Comparison of ENCODE assay signal across 31 cellular contexts in genomic region chr9:131346559-131346958, GRCh38. TPM values are rescaled to one million over a fixed set of nuclear protein-coding genes. Genes with fewer than 3 reads are reported as not detected.
"Had no signal": no experiment of that assay in that cellular context is flagged by ENCODE, and none has a peak within 500 bp of the region (broad histone marks: within the 10 kb centered on the region; RNA-seq: fewer than 3 reads in every experiment).

No MANE protein-coding gene starts in this region.

- H3K9me3 ChIP-seq: ascending aorta, breast epithelium, esophagus muscularis mucosa, gastroesophageal sphincter had no signal

- H3K9me3 Mint-ChIP-seq: activated CD4-positive, alpha-beta T cell treated with anti-CD3 and anti-CD28 coated beads, Interleukin-2, amount 10 ng/mL, durations not matched to agents 7 days and 5 days; activated naive CD4-positive, alpha-beta T cell treated with anti-CD3 and anti-CD28 coated beads, Interleukin-2, amount 50 U/mL, for 72 hours; activated T-cell treated with anti-CD3 and anti-CD28 coated beads, Interleukin-2, amount 50 U/mL, for 24 hours; activated T-cell treated with anti-CD3 and anti-CD28 coated beads, Interleukin-2, amount 50 U/mL, for 72 hours; brain; dendritic cell treated with granulocyte-macrophage colony-stimulating factor and Interleukin-4, amounts not matched to agents 40 ng/mL and 50 ng/mL, for 4 days had no signal

- H3K27ac ChIP-seq: ascending aorta, breast epithelium, cardiac muscle cell, coronary artery, dorsolateral prefrontal cortex, esophagus muscularis mucosa, foreskin keratinocyte, gastroesophageal sphincter had no signal

- H3K4me1 Mint-ChIP-seq: endodermal cell had no signal

- H3K4me3 Mint-ChIP-seq: activated CD4-positive, alpha-beta memory T cell treated with anti-CD3 and anti-CD28 coated beads, Interleukin-2, amount 10 ng/mL, durations not matched to agents 7 days and 5 days; activated CD4-positive, alpha-beta T cell treated with anti-CD3 and anti-CD28 coated beads, Interleukin-2, amount 10 ng/mL, durations not matched to agents 7 days and 5 days; activated naive CD4-positive, alpha-beta T cell treated with anti-CD3 and anti-CD28 coated beads, Interleukin-2, amount 10 ng/mL, durations not matched to agents 7 days and 5 days; activated naive CD8-positive, alpha-beta T cell treated with anti-CD3 and anti-CD28 coated beads, Interleukin-2, amount 10 ng/mL, durations not matched to agents 7 days and 5 days; activated T-cell treated with anti-CD3 and anti-CD28 coated beads, Interleukin-2, amount 50 U/mL, for 24 hours; activated T-cell treated with anti-CD3 and anti-CD28 coated beads, Interleukin-2, amount 50 U/mL, for 72 hours; brain; dendritic cell treated with granulocyte-macrophage colony-stimulating factor and Interleukin-4, amounts not matched to agents 40 ng/mL and 50 ng/mL, for 4 days; endodermal cell; WTC11 had no signal

- H3K36me3 Mint-ChIP-seq: activated naive CD4-positive, alpha-beta T cell treated with anti-CD3 and anti-CD28 coated beads, Interleukin-2, amount 10 ng/mL, durations not matched to agents 7 days and 5 days; activated naive CD4-positive, alpha-beta T cell treated with anti-CD3 and anti-CD28 coated beads, Interleukin-2, amount 50 U/mL, for 72 hours; activated naive CD8-positive, alpha-beta T cell treated with anti-CD3 and anti-CD28 coated beads, Interleukin-2, amount 10 ng/mL, durations not matched to agents 7 days and 5 days; brain had no signal

- H3K27ac Mint-ChIP-seq: activated CD4-positive, alpha-beta memory T cell treated with anti-CD3 and anti-CD28 coated beads, Interleukin-2, amount 10 ng/mL, durations not matched to agents 7 days and 5 days; activated CD4-positive, alpha-beta T cell treated with anti-CD3 and anti-CD28 coated beads, Interleukin-2, amount 10 ng/mL, durations not matched to agents 7 days and 5 days; activated naive CD4-positive, alpha-beta T cell treated with anti-CD3 and anti-CD28 coated beads, Interleukin-2, amount 10 ng/mL, durations not matched to agents 7 days and 5 days; activated naive CD4-positive, alpha-beta T cell treated with anti-CD3 and anti-CD28 coated beads, Interleukin-2, amount 50 U/mL, for 72 hours; activated naive CD8-positive, alpha-beta T cell treated with anti-CD3 and anti-CD28 coated beads, Interleukin-2, amount 10 ng/mL, durations not matched to agents 7 days and 5 days; activated T-cell treated with anti-CD3 and anti-CD28 coated beads, Interleukin-2, amount 50 U/mL, for 24 hours; activated T-cell treated with anti-CD3 and anti-CD28 coated beads, Interleukin-2, amount 50 U/mL, for 72 hours; brain; dendritic cell treated with granulocyte-macrophage colony-stimulating factor and Interleukin-4, amounts not matched to agents 40 ng/mL and 50 ng/mL, for 4 days; endodermal cell; WTC11 had no signal

- H3K4me3 ChIP-seq: ascending aorta, breast epithelium, cardiac muscle cell, coronary artery, dorsolateral prefrontal cortex, esophagus muscularis mucosa, gastroesophageal sphincter had no signal

- ATAC-seq: activated naive CD4-positive, alpha-beta T cell treated with anti-CD3 and anti-CD28 coated beads, Interleukin-2, amount 50 U/mL, for 72 hours; activated T-cell treated with anti-CD3 and anti-CD28 coated beads, Interleukin-2, amount 50 U/mL, for 72 hours; foreskin keratinocyte; gastroesophageal sphincter; WTC11 had no signal

- H3K27me3 Mint-ChIP-seq: activated T-cell treated with anti-CD3 and anti-CD28 coated beads, Interleukin-2, amount 50 U/mL, for 24 hours had no signal

- H3K4me1 ChIP-seq: ascending aorta, foreskin keratinocyte had no signal

- H3K27me3 ChIP-seq: ascending aorta, breast epithelium, cardiac muscle cell, dorsolateral prefrontal cortex had no signal

- H3K36me3 ChIP-seq: ascending aorta, breast epithelium, cardiac muscle cell, esophagus muscularis mucosa, gastroesophageal sphincter had no signal

- DNase-seq: activated CD4-positive, alpha-beta memory T cell treated with anti-CD3 and anti-CD28 coated beads, Interleukin-2, amount 10 ng/mL, durations not matched to agents 7 days and 5 days; activated CD4-positive, alpha-beta T cell treated with anti-CD3 and anti-CD28 coated beads for 1 hour; activated CD4-positive, alpha-beta T cell treated with anti-CD3 and anti-CD28 coated beads for 4 hours; activated CD4-positive, alpha-beta T cell treated with anti-CD3 and anti-CD28 coated beads, Interleukin-2, amount 10 ng/mL, durations not matched to agents 7 days and 5 days; activated CD4-positive, alpha-beta T cell treated with anti-CD3 and anti-CD28 coated beads, Interleukin-2, amount 50 U/mL, for 4 hours; activated CD8-positive, alpha-beta memory T cell treated with anti-CD3 and anti-CD28 coated beads, Interleukin-2, amount 50 U/mL, for 48 hours; activated gamma-delta T cell; activated naive CD4-positive, alpha-beta T cell; activated naive CD4-positive, alpha-beta T cell treated with anti-CD3 and anti-CD28 coated beads, Interleukin-2, amount 10 ng/mL, durations not matched to agents 7 days and 5 days; activated naive CD8-positive, alpha-beta T cell treated with anti-CD3 and anti-CD28 coated beads, Interleukin-2, amount 10 ng/mL, durations not matched to agents 7 days and 5 days; activated T-cell treated with anti-CD3 and anti-CD28 coated beads for 4 hours; activated T-cell treated with anti-CD3 and anti-CD28 coated beads, Interleukin-2, amount 50 U/mL, for 24 hours; activated T-cell treated with anti-CD3 and anti-CD28 coated beads, Interleukin-2, amount 50 U/mL, for 72 hours; central memory CD4-positive, alpha-beta T cell; cerebellar nuclear complex; effector memory CD4-positive, alpha-beta T cell; endodermal cell; foreskin keratinocyte; T-helper 2 cell had no signal

RNA-seq across cellular contexts. Expression of gene PLPP7, which starts 57.0 kb away (rescaled TPM):
- total RNA-seq: activated CD4-positive, alpha-beta memory T cell treated with anti-CD3 and anti-CD28 coated beads, Interleukin-2, amount 10 ng/mL, durations not matched to agents 7 days and 5 days; foreskin keratinocyte; T-helper 1 cell treated with Interleukin-12 subunit alpha and Interleukin-12 subunit beta and Interleukin-4 antibody, amounts not matched to agents 30 ng/mL and 1 ng/mL, for 36 hours had no signal
- polyA plus RNA-seq: foreskin keratinocyte had no signal
